Comparison of ENCODE assay signal across 1 cellular context in the genomic region with DNA sequence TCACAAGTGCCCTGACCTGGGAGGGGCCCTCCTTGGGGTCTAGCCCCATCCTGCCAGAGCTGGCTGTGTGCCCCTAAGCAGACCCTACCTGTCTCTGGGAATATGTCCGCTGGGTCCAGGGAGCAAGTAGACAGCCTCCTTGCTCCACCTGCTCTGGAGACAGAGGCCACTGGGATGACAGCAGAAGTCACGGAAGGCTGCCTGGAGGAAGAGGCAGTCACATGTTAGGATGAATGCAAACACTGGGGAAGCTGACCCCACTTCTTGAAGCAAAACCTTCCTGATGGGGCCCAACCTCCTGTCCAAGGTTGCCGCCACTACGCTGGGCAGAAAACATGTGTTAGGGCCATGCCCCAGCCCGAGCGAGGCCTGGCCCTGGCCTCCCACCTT.
TF ChIP-seq lines count a peak whose summit lies in the region.

No MANE protein-coding gene starts in this region.

TF ChIP-seq in GM12878, 131 proteins besides CTCF, POLR2A, EP300 and RAD21:
- no peak for TF ChIP-seq ASH2L (IDR thresholded peaks at IDR 0.05; ENCODE audit: borderline replicate concordance, low read depth)
- TF ChIP-seq, protein P1, sequence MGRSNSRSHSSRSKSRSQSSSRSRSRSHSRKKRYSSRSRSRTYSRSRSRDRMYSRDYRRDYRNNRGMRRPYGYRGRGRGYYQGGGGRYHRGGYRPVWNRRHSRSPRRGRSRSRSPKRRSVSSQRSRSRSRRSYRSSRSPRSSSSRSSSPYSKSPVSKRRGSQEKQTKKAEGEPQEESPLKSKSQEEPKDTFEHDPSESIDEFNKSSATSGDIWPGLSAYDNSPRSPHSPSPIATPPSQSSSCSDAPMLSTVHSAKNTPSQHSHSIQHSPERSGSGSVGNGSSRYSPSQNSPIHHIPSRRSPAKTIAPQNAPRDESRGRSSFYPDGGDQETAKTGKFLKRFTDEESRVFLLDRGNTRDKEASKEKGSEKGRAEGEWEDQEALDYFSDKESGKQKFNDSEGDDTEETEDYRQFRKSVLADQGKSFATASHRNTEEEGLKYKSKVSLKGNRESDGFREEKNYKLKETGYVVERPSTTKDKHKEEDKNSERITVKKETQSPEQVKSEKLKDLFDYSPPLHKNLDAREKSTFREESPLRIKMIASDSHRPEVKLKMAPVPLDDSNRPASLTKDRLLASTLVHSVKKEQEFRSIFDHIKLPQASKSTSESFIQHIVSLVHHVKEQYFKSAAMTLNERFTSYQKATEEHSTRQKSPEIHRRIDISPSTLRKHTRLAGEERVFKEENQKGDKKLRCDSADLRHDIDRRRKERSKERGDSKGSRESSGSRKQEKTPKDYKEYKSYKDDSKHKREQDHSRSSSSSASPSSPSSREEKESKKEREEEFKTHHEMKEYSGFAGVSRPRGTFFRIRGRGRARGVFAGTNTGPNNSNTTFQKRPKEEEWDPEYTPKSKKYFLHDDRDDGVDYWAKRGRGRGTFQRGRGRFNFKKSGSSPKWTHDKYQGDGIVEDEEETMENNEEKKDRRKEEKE (IDR thresholded peaks at IDR 0.05): no peak
- TF ChIP-seq, protein P2, sequence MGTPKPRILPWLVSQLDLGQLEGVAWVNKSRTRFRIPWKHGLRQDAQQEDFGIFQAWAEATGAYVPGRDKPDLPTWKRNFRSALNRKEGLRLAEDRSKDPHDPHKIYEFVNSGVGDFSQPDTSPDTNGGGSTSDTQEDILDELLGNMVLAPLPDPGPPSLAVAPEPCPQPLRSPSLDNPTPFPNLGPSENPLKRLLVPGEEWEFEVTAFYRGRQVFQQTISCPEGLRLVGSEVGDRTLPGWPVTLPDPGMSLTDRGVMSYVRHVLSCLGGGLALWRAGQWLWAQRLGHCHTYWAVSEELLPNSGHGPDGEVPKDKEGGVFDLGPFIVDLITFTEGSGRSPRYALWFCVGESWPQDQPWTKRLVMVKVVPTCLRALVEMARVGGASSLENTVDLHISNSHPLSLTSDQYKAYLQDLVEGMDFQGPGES (IDR thresholded peaks at IDR 0.05): no peak
- no peak for TF ChIP-seq SRF (IDR thresholded peaks at IDR 0.05; ENCODE audit: low read depth in 2 of 2, low read length in 2 of 2)
- no peak for TF ChIP-seq ATF7 (IDR thresholded peaks at IDR 0.05; ENCODE audit: low read depth)
- TF ChIP-seq RUNX3 (IDR thresholded peaks at IDR 0.05; ENCODE audit: low read length): no peak
- TF ChIP-seq, protein P3, sequence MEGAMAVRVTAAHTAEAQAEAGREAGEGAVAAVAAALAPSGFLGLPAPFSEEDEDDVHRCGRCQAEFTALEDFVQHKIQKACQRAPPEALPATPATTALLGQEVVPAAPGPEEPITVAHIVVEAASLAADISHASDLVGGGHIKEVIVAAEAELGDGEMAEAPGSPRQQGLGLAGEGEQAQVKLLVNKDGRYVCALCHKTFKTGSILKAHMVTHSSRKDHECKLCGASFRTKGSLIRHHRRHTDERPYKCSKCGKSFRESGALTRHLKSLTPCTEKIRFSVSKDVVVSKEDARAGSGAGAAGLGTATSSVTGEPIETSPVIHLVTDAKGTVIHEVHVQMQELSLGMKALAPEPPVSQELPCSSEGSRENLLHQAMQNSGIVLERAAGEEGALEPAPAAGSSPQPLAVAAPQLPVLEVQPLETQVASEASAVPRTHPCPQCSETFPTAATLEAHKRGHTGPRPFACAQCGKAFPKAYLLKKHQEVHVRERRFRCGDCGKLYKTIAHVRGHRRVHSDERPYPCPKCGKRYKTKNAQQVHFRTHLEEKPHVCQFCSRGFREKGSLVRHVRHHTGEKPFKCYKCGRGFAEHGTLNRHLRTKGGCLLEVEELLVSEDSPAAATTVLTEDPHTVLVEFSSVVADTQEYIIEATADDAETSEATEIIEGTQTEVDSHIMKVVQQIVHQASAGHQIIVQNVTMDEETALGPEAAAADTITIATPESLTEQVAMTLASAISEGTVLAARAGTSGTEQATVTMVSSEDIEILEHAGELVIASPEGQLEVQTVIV (IDR thresholded peaks at IDR 0.05; ENCODE audit: borderline replicate concordance, partially characterized antibody): no peak
- TF ChIP-seq POLR2AphosphoS2 (IDR thresholded peaks at IDR 0.05; ENCODE audit: low read depth, low read length): no peak
- TF ChIP-seq, protein P4, sequence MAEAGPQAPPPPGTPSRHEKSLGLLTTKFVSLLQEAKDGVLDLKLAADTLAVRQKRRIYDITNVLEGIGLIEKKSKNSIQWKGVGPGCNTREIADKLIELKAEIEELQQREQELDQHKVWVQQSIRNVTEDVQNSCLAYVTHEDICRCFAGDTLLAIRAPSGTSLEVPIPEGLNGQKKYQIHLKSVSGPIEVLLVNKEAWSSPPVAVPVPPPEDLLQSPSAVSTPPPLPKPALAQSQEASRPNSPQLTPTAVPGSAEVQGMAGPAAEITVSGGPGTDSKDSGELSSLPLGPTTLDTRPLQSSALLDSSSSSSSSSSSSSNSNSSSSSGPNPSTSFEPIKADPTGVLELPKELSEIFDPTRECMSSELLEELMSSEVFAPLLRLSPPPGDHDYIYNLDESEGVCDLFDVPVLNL (IDR thresholded peaks at IDR 0.05; ENCODE audit: low read depth, low read length): no peak
- no peak for TF ChIP-seq NFIC (IDR thresholded peaks at IDR 0.05; ENCODE audit: low read depth, low read length)
- TF ChIP-seq RCOR1 (conservative IDR thresholded peaks at IDR 0.05; ENCODE audit: low read depth, low read length): no peak
- TF ChIP-seq CREB1 (IDR thresholded peaks at IDR 0.05; ENCODE audit: low read depth): no peak
- TF ChIP-seq, protein P5, sequence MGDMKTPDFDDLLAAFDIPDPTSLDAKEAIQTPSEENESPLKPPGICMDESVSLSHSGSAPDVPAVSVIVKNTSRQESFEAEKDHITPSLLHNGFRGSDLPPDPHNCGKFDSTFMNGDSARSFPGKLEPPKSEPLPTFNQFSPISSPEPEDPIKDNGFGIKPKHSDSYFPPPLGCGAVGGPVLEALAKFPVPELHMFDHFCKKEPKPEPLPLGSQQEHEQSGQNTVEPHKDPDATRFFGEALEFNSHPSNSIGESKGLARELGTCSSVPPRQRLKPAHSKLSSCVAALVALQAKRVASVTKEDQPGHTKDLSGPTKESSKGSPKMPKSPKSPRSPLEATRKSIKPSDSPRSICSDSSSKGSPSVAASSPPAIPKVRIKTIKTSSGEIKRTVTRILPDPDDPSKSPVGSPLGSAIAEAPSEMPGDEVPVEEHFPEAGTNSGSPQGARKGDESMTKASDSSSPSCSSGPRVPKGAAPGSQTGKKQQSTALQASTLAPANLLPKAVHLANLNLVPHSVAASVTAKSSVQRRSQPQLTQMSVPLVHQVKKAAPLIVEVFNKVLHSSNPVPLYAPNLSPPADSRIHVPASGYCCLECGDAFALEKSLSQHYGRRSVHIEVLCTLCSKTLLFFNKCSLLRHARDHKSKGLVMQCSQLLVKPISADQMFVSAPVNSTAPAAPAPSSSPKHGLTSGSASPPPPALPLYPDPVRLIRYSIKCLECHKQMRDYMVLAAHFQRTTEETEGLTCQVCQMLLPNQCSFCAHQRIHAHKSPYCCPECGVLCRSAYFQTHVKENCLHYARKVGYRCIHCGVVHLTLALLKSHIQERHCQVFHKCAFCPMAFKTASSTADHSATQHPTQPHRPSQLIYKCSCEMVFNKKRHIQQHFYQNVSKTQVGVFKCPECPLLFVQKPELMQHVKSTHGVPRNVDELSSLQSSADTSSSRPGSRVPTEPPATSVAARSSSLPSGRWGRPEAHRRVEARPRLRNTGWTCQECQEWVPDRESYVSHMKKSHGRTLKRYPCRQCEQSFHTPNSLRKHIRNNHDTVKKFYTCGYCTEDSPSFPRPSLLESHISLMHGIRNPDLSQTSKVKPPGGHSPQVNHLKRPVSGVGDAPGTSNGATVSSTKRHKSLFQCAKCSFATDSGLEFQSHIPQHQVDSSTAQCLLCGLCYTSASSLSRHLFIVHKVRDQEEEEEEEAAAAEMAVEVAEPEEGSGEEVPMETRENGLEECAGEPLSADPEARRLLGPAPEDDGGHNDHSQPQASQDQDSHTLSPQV (IDR thresholded peaks at IDR 0.05): no peak
- no peak for TF ChIP-seq MYC (IDR thresholded peaks at IDR 0.05; ENCODE audit: insufficient read depth, insufficient read length, insufficient replicate concordance, low read length, severe bottlenecking)
TF ChIP-seq in GM12878: peak in this region for 0.
